ENCODE assay signal across 8 cellular contexts in the genomic region with DNA sequence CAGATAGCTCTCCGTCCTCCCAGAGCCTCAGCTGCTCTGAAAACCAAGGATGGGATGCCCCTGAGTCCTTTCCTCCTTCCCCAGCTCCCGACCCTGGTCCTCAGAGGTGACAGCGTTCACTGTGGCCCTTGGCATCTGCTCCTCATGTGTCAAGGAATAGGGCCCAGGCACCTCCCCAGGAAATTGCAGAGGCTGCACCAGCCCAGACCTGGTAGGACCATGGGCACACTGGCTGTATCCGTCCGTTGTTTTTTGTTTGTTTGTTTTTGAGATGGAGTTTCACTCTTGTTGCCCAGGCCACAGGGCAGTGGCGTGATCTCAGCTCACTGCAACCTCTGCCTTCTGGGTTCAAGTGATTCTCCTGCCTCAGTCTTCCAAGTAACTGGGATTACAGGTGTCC.
"Had no signal": no experiment of that assay in that cellular context is flagged by ENCODE, and none has a peak within 500 bp of the region (broad histone marks: within the 10 kb centered on the region; RNA-seq: fewer than 3 reads in every experiment).

No MANE protein-coding gene starts in this region.

- H2AFZ ChIP-seq: GM23338 had no signal

- H3K4me3 ChIP-seq: GM23338, HAP-1 had no signal

- H3K4me1 ChIP-seq: HAP-1 had no signal

- H3K4me2 ChIP-seq: GM23338 had no signal

- H3K27ac Mint-ChIP-seq: GM23338, HFFc6, IgD-negative memory B cell had no signal

- H3K4me3 Mint-ChIP-seq: GM23338, HFFc6, IgD-negative memory B cell had no signal

- H3K36me3 ChIP-seq: HAP-1 had no signal

- DNase-seq: HFFc6, KG1 had no signal

- ATAC-seq: GM23338, HCT116, HepG2 had no signal

- H3K27ac ChIP-seq: HL-60 had no signal

- H3K9me3 ChIP-seq: HAP-1 had no signal

- FAIRE-seq: HepG2 had no signal
